In genomic region chr17:68433911-68434503, GRCh38 we compare ENCODE assay signal across 29 cellular contexts. TPM values are rescaled to one million over a fixed set of nuclear protein-coding genes. Genes with fewer than 3 reads are reported as not detected.
DNase-seq lines count a peak whose midpoint lies in the region; TF ChIP-seq lines count a peak whose summit lies in the region.
"Had no signal": no experiment of that assay in that cellular context is flagged by ENCODE, and none has a peak within 500 bp of the region (broad histone marks: within the 10 kb centered on the region; RNA-seq: fewer than 3 reads in every experiment).

No MANE protein-coding gene starts in this region.

- no peaks in the 10 kb centered on the region for H3K9me3 Mint-ChIP-seq in activated CD4-positive, alpha-beta T cell treated with anti-CD3 and anti-CD28 coated beads, Interleukin-2, amount 10 ng/mL, durations not matched to agents 24 days and 14 days
- H3K9me3 Mint-ChIP-seq in mesothelial cell of epicardium, result no peaks in the 10 kb centered on the region
- H3K9me3 Mint-ChIP-seq: activated CD8-positive, alpha-beta T cell treated with anti-CD3 and anti-CD28 coated beads for 36 hours; activated naive CD8-positive, alpha-beta T cell treated with anti-CD3 and anti-CD28 coated beads for 36 hours; effector memory CD8-positive, alpha-beta T cell; neural crest cell had no signal

- H3K27ac ChIP-seq in dorsolateral prefrontal cortex, result peak overlapping the region in 43 of 59 donors; percentile 6 to 79 (median 53)
- H3K27ac ChIP-seq: coronary artery, parathyroid adenoma, right lobe of liver had no signal

- intact Hi-C loops in activated CD4-positive, alpha-beta T cell treated with anti-CD3 and anti-CD28 coated beads, Interleukin-2, amount 10 ng/mL, durations not matched to agents 24 days and 14 days (cut with micrococcal nuclease), result no loop called here
- intact Hi-C loops in dorsolateral prefrontal cortex (cut with DNase I), result loop anchor here (2.0 to 10.0 kb wide), 2 partner anchors 139 to 171 kb away; partner anchors contain the start of genes ARSG (in 1 of the 2) and SLC16A6 (in 1 of the 2)

- no peaks in the 10 kb centered on the region for H3K27me3 Mint-ChIP-seq in activated CD4-positive, alpha-beta T cell treated with anti-CD3 and anti-CD28 coated beads, Interleukin-2, amount 10 ng/mL, durations not matched to agents 24 days and 14 days
- no peaks in the 10 kb centered on the region for H3K27me3 Mint-ChIP-seq in mesothelial cell of epicardium (ENCODE audit: low read depth)
- H3K27me3 Mint-ChIP-seq: activated CD8-positive, alpha-beta T cell treated with anti-CD3 and anti-CD28 coated beads for 36 hours; activated naive CD8-positive, alpha-beta T cell treated with anti-CD3 and anti-CD28 coated beads for 36 hours; effector memory CD8-positive, alpha-beta T cell had no signal

- peaks cover 38% of the 10 kb centered on the region for H3K4me1 Mint-ChIP-seq in activated CD4-positive, alpha-beta T cell treated with anti-CD3 and anti-CD28 coated beads, Interleukin-2, amount 10 ng/mL, durations not matched to agents 24 days and 14 days
- peaks cover 7% of the 10 kb centered on the region for H3K4me1 Mint-ChIP-seq in mesothelial cell of epicardium

- H3K36me3 Mint-ChIP-seq in activated CD4-positive, alpha-beta T cell treated with anti-CD3 and anti-CD28 coated beads, Interleukin-2, amount 10 ng/mL, durations not matched to agents 24 days and 14 days (ENCODE audit: low read depth), result peaks cover 31% of the 10 kb centered on the region
- peaks cover 12% of the 10 kb centered on the region for H3K36me3 Mint-ChIP-seq in mesothelial cell of epicardium

- TF ChIP-seq CTCF in dorsolateral prefrontal cortex (IDR thresholded peaks at IDR 0.05 in 54 of 56, conservative IDR thresholded peaks at IDR 0.05 in 2 of 56; ENCODE audit: low read depth in 1 of 56, partially characterized antibody in 56 of 56) (no peak), mesothelial cell of epicardium (IDR thresholded peaks at IDR 0.05; ENCODE audit: unreplicated experiment) (no peak)

- no peak overlapping the region for H3K4me3 ChIP-seq in dorsolateral prefrontal cortex
- H3K4me3 ChIP-seq: coronary artery, heart right ventricle, right lobe of liver had no signal

- no peak overlapping the region for H3K4me3 Mint-ChIP-seq in activated CD4-positive, alpha-beta T cell treated with anti-CD3 and anti-CD28 coated beads, Interleukin-2, amount 10 ng/mL, durations not matched to agents 24 days and 14 days
- H3K4me3 Mint-ChIP-seq in mesothelial cell of epicardium, result no peak overlapping the region
- H3K4me3 Mint-ChIP-seq: activated CD8-positive, alpha-beta T cell treated with anti-CD3 and anti-CD28 coated beads for 36 hours; activated naive CD8-positive, alpha-beta T cell treated with anti-CD3 and anti-CD28 coated beads for 36 hours; effector memory CD8-positive, alpha-beta T cell; neural crest cell had no signal

- no peak for DNase-seq in activated CD4-positive, alpha-beta T cell treated with anti-CD3 and anti-CD28 coated beads, Interleukin-2, amount 10 ng/mL, durations not matched to agents 24 days and 14 days
- no peak for DNase-seq in activated CD4-positive, alpha-beta T cell treated with anti-CD3 and anti-CD28 coated beads, Interleukin-2, amount 50 U/mL, for 48 hours
- DNase-seq in dorsolateral prefrontal cortex, result peak in 3 of 10 donors; percentile 36 to 58 (median 53)
- peak; percentile 51 for DNase-seq in occipital lobe (lab: John Stamatoyannopoulos, UW)
- peak; percentile 60 for DNase-seq in superior temporal gyrus (ENCODE audit: extremely low spot score)
- DNase-seq in kidney tubule cell (ENCODE audit: low spot score), result no peak
- no peak for DNase-seq in mesothelial cell of epicardium (ENCODE audit: low spot score in 2 of 2, unreplicated experiment in 2 of 2)
- DNase-seq in NOMO-1 treated with DMSO at 0.1 percent for 48 hours (lab: John Stamatoyannopoulos, UW; ENCODE audit: unreplicated experiment), result no peak
- DNase-seq: activated CD8-positive, alpha-beta T cell treated with anti-CD3 and anti-CD28 coated beads for 36 hours; activated effector memory CD4-positive, alpha-beta T cell treated with Interleukin-2 at 50 U/mL for 16 hours; activated naive CD8-positive, alpha-beta T cell treated with anti-CD3 and anti-CD28 coated beads for 36 hours; activated T-cell treated with anti-CD3 and anti-CD28 coated beads for 4 hours; aorta; Calu3; effector memory CD8-positive, alpha-beta T cell; heart right ventricle; kidney glomerular epithelial cell; MM.1S; NCI-H1930; NCI-H2227 treated with DMSO at 0.1 percent for 48 hours; NCI-H69; right lobe of liver; SHP77; stimulated activated CD4-positive, alpha-beta T cell treated with anti-CD3 and anti-CD28 coated beads, Interleukin-4, amount 100 ng/mL, for 24 hours; T-helper 2 cell; trophoblast cell had no signal

- H3K27me3 ChIP-seq in dorsolateral prefrontal cortex, result no peaks in the 10 kb centered on the region
- H3K27me3 ChIP-seq: heart right ventricle, right lobe of liver had no signal

- H3K27ac Mint-ChIP-seq in activated CD4-positive, alpha-beta T cell treated with anti-CD3 and anti-CD28 coated beads, Interleukin-2, amount 10 ng/mL, durations not matched to agents 24 days and 14 days, result peak overlapping the region; percentile 11
- H3K27ac Mint-ChIP-seq in mesothelial cell of epicardium, result no peak overlapping the region
- H3K27ac Mint-ChIP-seq: activated CD8-positive, alpha-beta T cell treated with anti-CD3 and anti-CD28 coated beads for 36 hours; activated naive CD8-positive, alpha-beta T cell treated with anti-CD3 and anti-CD28 coated beads for 36 hours; effector memory CD8-positive, alpha-beta T cell had no signal

RNA-seq across cellular contexts. Expression of gene WIPI1, which starts 23.3 kb away (rescaled TPM):
- 9.1 and 9.5 TPM in 2 replicates for total RNA-seq in activated CD4-positive, alpha-beta T cell treated with anti-CD3 and anti-CD28 coated beads, Interleukin-2, amount 10 ng/mL, durations not matched to agents 24 days and 14 days
- total RNA-seq in dorsolateral prefrontal cortex (10 to 100 TPM; 15.3 to 48.2 (median 24.5) TPM), occipital lobe (10.5 TPM), mesothelial cell of epicardium (27.2 to 31.7 TPM (median 28.4 TPM) in 3 replicates)

Comparison
In these comparisons a context has a peak if more than half of its experiments do, and no peak if none do; other contexts are left out.
1. DNase-seq: peak in occipital lobe (single experiment) and superior temporal gyrus (single experiment); none in activated CD4-positive, alpha-beta T cell treated with anti-CD3 and anti-CD28 coated beads, Interleukin-2, amount 10 ng/mL, durations not matched to agents 24 days and 14 days (single experiment), activated CD4-positive, alpha-beta T cell treated with anti-CD3 and anti-CD28 coated beads, Interleukin-2, amount 50 U/mL, for 48 hours (0 of 2), kidney tubule cell (single experiment), mesothelial cell of epicardium (0 of 2) and NOMO-1 treated with DMSO at 0.1 percent for 48 hours (single experiment).